ENCODE assay signal across 22 cellular contexts in genomic region chr10:31932838-31933237, GRCh38. TPM values are rescaled to one million over a fixed set of nuclear protein-coding genes. Genes with fewer than 3 reads are reported as not detected.
DNase-seq lines count a peak whose midpoint lies in the region; ATAC-seq and TF ChIP-seq lines count a peak whose summit lies in the region.
"Had no signal": no experiment of that assay in that cellular context is flagged by ENCODE, and none has a peak within 500 bp of the region (broad histone marks: within the 10 kb centered on the region; RNA-seq: fewer than 3 reads in every experiment).

No MANE protein-coding gene starts in this region.

- H3K9me2 ChIP-seq in HCT116 (ENCODE audit: insufficient read depth) (no peaks in the 10 kb centered on the region), PC-3 (replicated peaks; ENCODE audit: low read length) (no peaks in the 10 kb centered on the region)

- ATAC-seq in HCT116 = no peak
- ATAC-seq in PC-3 = no peak
- peak; percentile 11 for ATAC-seq in foreskin keratinocyte
- ATAC-seq in psoas muscle = no peak
- ATAC-seq in left lung = no peak
- ATAC-seq: Panc1 had no signal

- no peak overlapping the region for H2AFZ ChIP-seq in HCT116 (ENCODE audit: low read depth, low read length, poor library complexity, severe bottlenecking)
- no peak overlapping the region for H2AFZ ChIP-seq in PC-3 (ENCODE audit: low read length)

- no peaks in the 10 kb centered on the region for H3F3A ChIP-seq in PC-3 (ENCODE audit: low read length, unreplicated experiment)

- intact Hi-C loops in HCT116 (cut with micrococcal nuclease) = no loop called here
- intact Hi-C loops in PC-3 (cut with micrococcal nuclease) = no loop called here
- intact Hi-C loops in psoas muscle (cut with DNase I) = no loop called here
- intact Hi-C loops in left lung (cut with DNase I) = no loop called here

- no peaks in the 10 kb centered on the region for H3K9me3 ChIP-seq in HCT116 (ENCODE audit: control insufficient read depth in 1 of 2, insufficient read depth in 1 of 2, low read depth in 1 of 2, low read length in 2 of 2)
- H3K9me3 ChIP-seq in PC-3 (ENCODE audit: low read length) = no peaks in the 10 kb centered on the region
- H3K9me3 ChIP-seq in psoas muscle = no peaks in the 10 kb centered on the region
- H3K9me3 ChIP-seq in left lung = no peaks in the 10 kb centered on the region

- TF ChIP-seq RAD21 in HCT116 (IDR thresholded peaks at IDR 0.05; ENCODE audit: low read depth) = no peak

- H3K27me3 ChIP-seq in HCT116 (ENCODE audit: insufficient read depth, low read length) (no peaks in the 10 kb centered on the region), PC-3 (ENCODE audit: low read length) (no peaks in the 10 kb centered on the region), foreskin keratinocyte (no peaks in the 10 kb centered on the region), psoas muscle (ENCODE audit: insufficient read depth in 3 of 3, low read length in 2 of 3) (no peaks in the 10 kb centered on the region), left lung (peaks cover 0 to 1% of the 10 kb centered on the region in 2 donors)

- BruUV-seq in HCT116 (replicated peaks; lab: Mats Ljungman, UMichigan) (no TSS peak), PC-3 (replicated peaks; lab: Mats Ljungman, UMichigan) (no TSS peak)

- H3K4me3 ChIP-seq in HCT116 (replicated peaks in 1 of 2; ENCODE audit: low read depth in 1 of 2, low read length in 2 of 2) (no peak overlapping the region), PC-3 (ENCODE audit: low read length) (no peak overlapping the region), psoas muscle (no peak overlapping the region), left lung (no peak overlapping the region)
- H3K4me3 ChIP-seq: SK-N-MC had no signal

- peak overlapping the region; percentile 56 for H3K4me2 ChIP-seq in HCT116 (ENCODE audit: low read length)
- H3K4me2 ChIP-seq in PC-3 (ENCODE audit: low read length) = no peak overlapping the region
- H3K4me2 ChIP-seq: KMS-11 had no signal

- H3K9ac ChIP-seq in HCT116 (ENCODE audit: low read length) (no peak overlapping the region), PC-3 (ENCODE audit: low read length) (no peak overlapping the region)
- H3K9ac ChIP-seq: KMS-11 had no signal

- RAD21 ChIA-PET in HCT116 (lab: Charles Lee; ENCODE audit: low non-redundant PET in 1 of 2, low total read pairs in 2 of 2, uncharacterized antibody in 2 of 2, unreplicated experiment in 2 of 2) = interaction anchor here in 1 of 2 experiments (0.7 kb wide), 1 partner anchor 49 kb away, joined by 6 read pairs; no protein-coding TSS in a partner anchor

- H4K20me1 ChIP-seq in HCT116 (ENCODE audit: insufficient read depth) (no peaks in the 10 kb centered on the region), PC-3 (ENCODE audit: low read length) (no peaks in the 10 kb centered on the region)

- peak; percentile 14 for DNase-seq in DMS53 treated with DMSO at 0.1 percent for 48 hours (lab: John Stamatoyannopoulos, UW; ENCODE audit: unreplicated experiment)
- no peak for DNase-seq in HCT116 (ENCODE audit: low read depth, low spot score)
- peak; percentile 44 for DNase-seq in PC-3
- DNase-seq in foreskin keratinocyte = peak in 1 of 2 donors; percentile 38
- DNase-seq in RWPE1 (ENCODE audit: low spot score) = no peak
- no peak for DNase-seq in activated CD4-positive, alpha-beta T cell treated with anti-CD3 and anti-CD28 coated beads, Interleukin-2, amount 50 U/mL, for 4 hours
- no peak for DNase-seq in psoas muscle
- DNase-seq in left lung = no peak
- DNase-seq: C1 segment of cervical spinal cord; CD4-positive, alpha-beta memory T cell; COR-L47; DMS79; EL; GF-D8; HFFc6; NCI-H2029; NCI-H69; SIG-M5 had no signal

- TF ChIP-seq CTCF in HCT116 (IDR thresholded peaks at IDR 0.05 in 2 of 3, conservative IDR thresholded peaks at IDR 0.05 in 1 of 3; ENCODE audit: borderline replicate concordance in 1 of 3, insufficient read depth in 1 of 3, low read depth in 2 of 3, low read length in 2 of 3) = no peak
- TF ChIP-seq CTCF in PC-3 (conservative IDR thresholded peaks at IDR 0.05; ENCODE audit: low read depth, low read length) = no peak
- TF ChIP-seq CTCF in foreskin keratinocyte (conservative IDR thresholded peaks at IDR 0.05) = no peak
- no peak for TF ChIP-seq CTCF in RWPE1 (conservative IDR thresholded peaks at IDR 0.05; ENCODE audit: low read depth)
- TF ChIP-seq CTCF in psoas muscle (IDR thresholded peaks at IDR 0.05) = no peak
- no peak for TF ChIP-seq CTCF in left lung (IDR thresholded peaks at IDR 0.05)

- H3K4me1 ChIP-seq in HCT116 (ENCODE audit: control insufficient read depth in 1 of 2, insufficient read depth in 2 of 2, low read length in 2 of 2) (peaks cover 71 to 82% of the 10 kb centered on the region in 2 experiments), PC-3 (ENCODE audit: insufficient read depth, low read length) (peaks cover 29% of the 10 kb centered on the region), foreskin keratinocyte (peaks cover 31% of the 10 kb centered on the region), psoas muscle (peaks cover 11% of the 10 kb centered on the region), left lung (peaks cover 0 to 21% of the 10 kb centered on the region in 2 donors)

- CTCF ChIA-PET in HCT116 (lab: Charles Lee) = interaction anchor here (0.9 kb wide), 1 partner anchor 73 kb away, joined by 4 read pairs; no protein-coding TSS in a partner anchor
- CTCF ChIA-PET in PC-3 (lab: Charles Lee) = interaction anchor here (0.6 kb wide), 1 partner anchor 188 kb away, joined by 11 read pairs; no protein-coding TSS in a partner anchor
- CTCF ChIA-PET in RWPE1 (lab: Yijun Ruan, JAX) = no interaction called here

- H3K36me3 ChIP-seq in HCT116 (ENCODE audit: control insufficient read depth in 1 of 2, insufficient read depth in 2 of 2, low read length in 2 of 2) (no peaks in the 10 kb centered on the region), PC-3 (ENCODE audit: low read depth, low read length) (no peaks in the 10 kb centered on the region), psoas muscle (ENCODE audit: insufficient read depth in 1 of 2, low read depth in 1 of 2) (no peaks in the 10 kb centered on the region), left lung (no peaks in the 10 kb centered on the region)

- H3K79me2 ChIP-seq in HCT116 (ENCODE audit: insufficient read depth, low read length) (peaks cover 68% of the 10 kb centered on the region), PC-3 (ENCODE audit: low read length) (peaks cover 2% of the 10 kb centered on the region)

- peak overlapping the region; percentile 76; the same call in 1 of the 2 replicates for H3K27ac ChIP-seq in HCT116 (ENCODE audit: low read depth, low read length)
- no peak overlapping the region for H3K27ac ChIP-seq in PC-3 (ENCODE audit: low read length)
- no peak overlapping the region for H3K27ac ChIP-seq in foreskin keratinocyte
- no peak overlapping the region for H3K27ac ChIP-seq in RWPE1
- H3K27ac ChIP-seq in psoas muscle = no peak overlapping the region
- H3K27ac ChIP-seq in left lung = no peak overlapping the region
- H3K27ac ChIP-seq: HL-60, KMS-11, SK-N-MC had no signal

- no peak for TF ChIP-seq POLR2A in HCT116 (IDR thresholded peaks at IDR 0.05; ENCODE audit: borderline replicate concordance, extremely low read depth, insufficient read depth, insufficient read length)

- POLR2A ChIA-PET in HCT116 (lab: Charles Lee) = interaction anchor here (0.6 to 1.6 kb wide), 5 partner anchors 9 to 71 kb away, joined by 3 to 5 read pairs (median 4); no protein-coding TSS in a partner anchor
- POLR2A ChIA-PET in PC-3 (lab: Charles Lee; ENCODE audit: unreplicated experiment) = no interaction called here
- POLR2A ChIA-PET in RWPE1 (lab: Yijun Ruan, JAX; ENCODE audit: low non-redundant PET) = no interaction called here

TF ChIP-seq in HCT116, 20 proteins besides CTCF, POLR2A, EP300 and RAD21:
- TF ChIP-seq JUND (IDR thresholded peaks at IDR 0.05) = no peak; the same call in 1 of the 2 replicates
- TF ChIP-seq FOSL1 (IDR thresholded peaks at IDR 0.05; ENCODE audit: low read depth) = peak; percentile 50; the same call in 1 of the 2 replicates
- peak; percentile 24; the same call in 1 of the 2 replicates for TF ChIP-seq POLR2AphosphoS5 (IDR thresholded peaks at IDR 0.05; ENCODE audit: low read depth, low read length)
- TF ChIP-seq MAX (IDR thresholded peaks at IDR 0.05) = no peak
- TF ChIP-seq CEBPB (IDR thresholded peaks at IDR 0.05; ENCODE audit: low read depth) = 0 out of 2 replicates have a peak, but pooled peaks have one; percentile 36

RNA-seq across cellular contexts. Expression of gene ARHGAP12, which starts 4.2 kb away (rescaled TPM):
- total RNA-seq in HCT116 (2021; ENCODE audit: unreplicated experiment) (80.3 TPM), PC-3 (2014; rRNA removed) (13.6 and 16.6 TPM in 2 replicates), foreskin keratinocyte (25.9 and 28.0 TPM in 2 replicates), psoas muscle (10 to 100 TPM; 10.9 to 14.9 (median 11.3) TPM), left lung (10 to 100 TPM; 25.5 TPM)
- 17.4 and 25.6 TPM in 2 replicates for polyA plus RNA-seq in HCT116 (2012)
- polyA plus RNA-seq in foreskin keratinocyte (10.6 and 11.7 TPM in 2 replicates), psoas muscle (10 to 100 TPM in 2 of 3 donors, 1 to 10 TPM in 1; 8.2 to 18.2 (median 17.6) TPM)

Comparison
In these comparisons a context has a peak if more than half of its experiments do, and no peak if none do; other contexts are left out.
1. DNase-seq: peak in DMS53 treated with DMSO at 0.1 percent for 48 hours (single experiment) and PC-3 (single experiment); none in HCT116 (single experiment), RWPE1 (single experiment), activated CD4-positive, alpha-beta T cell treated with anti-CD3 and anti-CD28 coated beads, Interleukin-2, amount 50 U/mL, for 4 hours (0 of 2), psoas muscle (0 of 2) and left lung (0 of 2).